In the genomic region with DNA sequence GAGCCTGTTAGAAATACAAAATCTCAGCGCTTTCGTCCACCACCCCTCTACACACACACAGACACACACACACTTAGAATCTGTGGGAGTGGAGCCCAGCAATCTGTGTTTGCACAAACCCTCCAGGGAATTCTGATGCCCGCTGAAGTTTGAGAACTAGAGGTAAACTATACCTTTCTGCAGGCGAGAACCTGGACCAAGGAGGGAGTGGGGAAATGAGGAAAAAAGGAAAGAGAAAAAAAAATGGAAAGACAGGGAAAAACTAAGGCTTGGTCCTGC, we compare ENCODE assay signal across 8 cellular contexts. TPM values are rescaled to one million over a fixed set of nuclear protein-coding genes. Genes with fewer than 3 reads are reported as not detected.
A peak's percentile ranks its signal among the peaks of the same experiment; 100 is the strongest.
DNase-seq lines count a peak whose midpoint lies in the region; ATAC-seq and TF ChIP-seq lines count a peak whose summit lies in the region.

No MANE protein-coding gene starts in this region.

- H3K36me3 Mint-ChIP-seq in activated naive CD4-positive, alpha-beta T cell treated with anti-CD3 and anti-CD28 coated beads for 36 hours (ENCODE audit: low read depth) = no peaks in the 10 kb centered on the region
- H3K36me3 Mint-ChIP-seq in activated naive CD8-positive, alpha-beta T cell treated with anti-CD3 and anti-CD28 coated beads, Interleukin-2, amount 50 U/mL, for 24 hours (ENCODE audit: low read depth) = peaks cover 8% of the 10 kb centered on the region

- 71 to 74% methylated on average over 4 of the region's 4 CpGs for WGBS in lower leg skin, 2 donors
- 63 to 69% methylated on average over 4 of the region's 4 CpGs for WGBS in tibial nerve, 2 donors

- H3K27ac Mint-ChIP-seq in activated naive CD4-positive, alpha-beta T cell treated with anti-CD3 and anti-CD28 coated beads for 36 hours = no peak overlapping the region
- peak overlapping the region; percentile 68 for H3K27ac Mint-ChIP-seq in activated naive CD8-positive, alpha-beta T cell treated with anti-CD3 and anti-CD28 coated beads, Interleukin-2, amount 50 U/mL, for 24 hours

- no peaks in the 10 kb centered on the region for H3K9me3 ChIP-seq in tibial nerve

- H3K9me3 Mint-ChIP-seq in activated naive CD4-positive, alpha-beta T cell treated with anti-CD3 and anti-CD28 coated beads for 36 hours = no peaks in the 10 kb centered on the region
- H3K9me3 Mint-ChIP-seq in activated naive CD8-positive, alpha-beta T cell treated with anti-CD3 and anti-CD28 coated beads, Interleukin-2, amount 50 U/mL, for 24 hours = no peaks in the 10 kb centered on the region

- H3K4me3 Mint-ChIP-seq in activated naive CD4-positive, alpha-beta T cell treated with anti-CD3 and anti-CD28 coated beads for 36 hours = peak overlapping the region; percentile 62
- H3K4me3 Mint-ChIP-seq in activated naive CD8-positive, alpha-beta T cell treated with anti-CD3 and anti-CD28 coated beads, Interleukin-2, amount 50 U/mL, for 24 hours = peak overlapping the region; percentile 44

- no peak for TF ChIP-seq CTCF in lower leg skin (IDR thresholded peaks at IDR 0.05)
- no peak for TF ChIP-seq CTCF in tibial nerve (IDR thresholded peaks at IDR 0.05)

- peaks cover 0 to 40% (median 10%) of the 10 kb centered on the region in 4 donors for H3K4me1 ChIP-seq in tibial nerve

- peaks cover 40% of the 10 kb centered on the region for H3K4me1 Mint-ChIP-seq in activated naive CD4-positive, alpha-beta T cell treated with anti-CD3 and anti-CD28 coated beads for 36 hours (ENCODE audit: low read depth)
- peaks cover 56% of the 10 kb centered on the region for H3K4me1 Mint-ChIP-seq in activated naive CD8-positive, alpha-beta T cell treated with anti-CD3 and anti-CD28 coated beads, Interleukin-2, amount 50 U/mL, for 24 hours

- H3K27me3 ChIP-seq in tibial nerve = no peaks in the 10 kb centered on the region

- intact Hi-C loops in activated naive CD4-positive, alpha-beta T cell treated with anti-CD3 and anti-CD28 coated beads for 36 hours (cut with micrococcal nuclease) = loop anchor here (1.0 to 10.0 kb wide), 9 partner anchors 71 to 1337 kb away; partner anchors contain the start of genes ARPC5, IVNS1ABP, RNF2 and TSEN15
- intact Hi-C loops in lower leg skin (cut with DNase I; ENCODE audit: low total_unique reads) = loop anchor here (5.0 kb wide), 1 partner anchor 157 kb away; no protein-coding TSS in a partner anchor

- no peaks in the 10 kb centered on the region for H3K36me3 ChIP-seq in tibial nerve

- ATAC-seq in activated naive CD8-positive, alpha-beta T cell treated with anti-CD3 and anti-CD28 coated beads, Interleukin-2, amount 50 U/mL, for 24 hours = no peak
- no peak for ATAC-seq in GM18517 (IDR thresholded peaks at IDR 0.05; ENCODE audit: unreplicated experiment)

- no peak for DNase-seq in activated naive CD4-positive, alpha-beta T cell treated with anti-CD3 and anti-CD28 coated beads for 36 hours
- DNase-seq in activated naive CD4-positive, alpha-beta T cell (lab: John Stamatoyannopoulos, UW) = no peak
- no peak for DNase-seq in activated naive CD8-positive, alpha-beta T cell treated with anti-CD3 and anti-CD28 coated beads, Interleukin-2, amount 50 U/mL, for 24 hours
- no peak for DNase-seq in lower leg skin (ENCODE audit: low spot score in 2 of 2)
- DNase-seq in tibial nerve (ENCODE audit: low spot score in 2 of 2) = no peak
- DNase-seq in DMS79 (lab: John Stamatoyannopoulos, UW) = no peak
- no peak for DNase-seq in COR-L47 (lab: John Stamatoyannopoulos, UW)

- no peak for TF ChIP-seq EP300 in tibial nerve (IDR thresholded peaks at IDR 0.05)

- CTCF ChIA-PET in activated naive CD4-positive, alpha-beta T cell treated with anti-CD3 and anti-CD28 coated beads for 36 hours (lab: Charles Lee) = interaction anchor here (0.6 to 2.9 kb wide), 6 partner anchors 8 to 180 kb away, joined by 3 to 14 read pairs (median 4); no protein-coding TSS in a partner anchor

- H3K27me3 Mint-ChIP-seq in activated naive CD4-positive, alpha-beta T cell treated with anti-CD3 and anti-CD28 coated beads for 36 hours (ENCODE audit: low read depth) = peaks cover 25% of the 10 kb centered on the region
- H3K27me3 Mint-ChIP-seq in activated naive CD8-positive, alpha-beta T cell treated with anti-CD3 and anti-CD28 coated beads, Interleukin-2, amount 50 U/mL, for 24 hours = peaks cover 33% of the 10 kb centered on the region

- H3K4me3 ChIP-seq in lower leg skin (ENCODE audit: low read depth, poor library complexity, severe bottlenecking) (peak overlapping the region; percentile 39), tibial nerve (peak overlapping the region; percentile 66 to 79 (median 76))

- no peak for TF ChIP-seq POLR2A in lower leg skin (IDR thresholded peaks at IDR 0.05)
- TF ChIP-seq POLR2A in tibial nerve (IDR thresholded peaks at IDR 0.05) = no peak

- peak overlapping the region in 3 of 4 donors; percentile 78 to 87 (median 83) for H3K27ac ChIP-seq in tibial nerve

RNA-seq across cellular contexts. Expression of gene NIBAN1, which starts 0.5 kb away (rescaled TPM):
- 1 to 10 TPM; 4.2 to 4.5 TPM for total RNA-seq in activated naive CD4-positive, alpha-beta T cell treated with anti-CD3 and anti-CD28 coated beads for 36 hours
- 10 to 100 TPM in 3 of 4 donors, 1 to 10 TPM in 1; 8.2 to 27.9 (median 13.6) TPM for total RNA-seq in lower leg skin
- total RNA-seq in tibial nerve = 10 to 100 TPM; 17.7 to 26.4 (median 22.1) TPM
